ENCODE assay signal across 22 cellular contexts in the genomic region with DNA sequence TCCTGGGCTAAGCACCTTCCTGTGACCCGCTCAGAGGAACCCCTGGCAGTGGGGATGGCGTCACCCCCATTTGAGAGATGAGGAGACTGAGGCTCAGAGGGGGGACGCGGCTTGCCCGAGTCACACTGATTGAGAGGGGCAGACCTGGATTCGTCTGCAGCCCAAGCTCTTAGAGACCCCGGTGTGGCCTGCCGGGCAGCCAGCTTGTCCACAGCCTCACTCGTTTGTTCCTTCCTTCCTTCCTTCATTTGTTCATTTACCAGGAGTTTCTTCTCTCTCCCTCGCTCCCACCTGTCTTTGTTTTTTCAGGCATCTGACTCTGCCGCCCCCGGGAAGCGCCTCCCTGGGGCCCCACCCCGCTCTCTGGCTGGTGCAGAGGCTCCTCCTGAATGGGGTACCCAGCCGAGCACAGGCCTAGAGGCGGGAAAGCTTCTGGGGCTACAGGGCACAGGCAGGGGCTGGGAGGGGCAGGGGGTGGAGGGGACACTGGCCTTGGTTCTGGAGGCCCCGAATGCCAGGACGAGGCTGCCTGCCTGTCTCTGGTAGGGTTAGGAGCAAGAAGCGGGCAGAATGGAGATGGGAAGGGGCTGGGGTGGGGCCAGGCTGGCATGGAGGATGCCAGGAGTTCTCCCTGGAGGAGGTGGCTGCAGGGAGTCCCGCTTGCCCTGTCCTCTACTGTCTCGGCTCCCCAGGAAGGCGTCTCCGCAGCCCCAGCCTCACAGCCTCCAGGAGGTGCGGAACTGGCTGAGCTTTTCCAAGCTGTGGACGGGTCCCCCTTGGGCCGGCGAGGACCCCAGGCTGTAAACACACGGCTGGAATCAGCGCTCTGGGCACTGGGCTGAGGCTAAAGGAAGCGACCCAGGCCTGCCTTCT.
A peak's percentile ranks its signal among the peaks of the same experiment; 100 is the strongest.
DNase-seq lines count a peak whose midpoint lies in the region; ATAC-seq, FAIRE-seq and TF ChIP-seq lines count a peak whose summit lies in the region.
"Had no signal": no experiment of that assay in that cellular context is flagged by ENCODE, and none has a peak within 500 bp of the region (broad histone marks: within the 10 kb centered on the region; RNA-seq: fewer than 3 reads in every experiment).

No MANE protein-coding gene starts in this region.

- CTCF ChIA-PET in IMR-90 (lab: Yijun Ruan, JAX), result no interaction called here

- H3K14ac ChIP-seq in IMR-90 (replicated peaks; ENCODE audit: low read depth, low read length), result no peak overlapping the region

- H3K27ac Mint-ChIP-seq in endodermal cell, result no peak overlapping the region
- H3K27ac Mint-ChIP-seq in neural progenitor cell, result peak overlapping the region; percentile 96
- H3K27ac Mint-ChIP-seq: CD4-positive, alpha-beta T cell; HFFc6 had no signal

- H2BK120ac ChIP-seq in IMR-90 (ENCODE audit: low read depth, low read length), result no peak overlapping the region

- ATAC-seq in IMR-90 (ENCODE audit: low read depth), result no peak
- ATAC-seq in HG03342 (IDR thresholded peaks at IDR 0.05; ENCODE audit: unreplicated experiment), result no peak

- no peaks in the 10 kb centered on the region for H3K27me3 Mint-ChIP-seq in endodermal cell (ENCODE audit: insufficient read depth)
- peaks cover 4% of the 10 kb centered on the region for H3K27me3 Mint-ChIP-seq in neural progenitor cell (ENCODE audit: insufficient read depth, low read depth)

- peak; percentile 17 for FAIRE-seq in urothelium cell line (lab: Jason Lieb, UNC)

- H3F3A ChIP-seq in neural progenitor cell (ENCODE audit: low read depth), result peaks cover 4% of the 10 kb centered on the region

- TF ChIP-seq POLR2A in IMR-90 (IDR thresholded peaks at IDR 0.05; ENCODE audit: low read depth, low read length), result no peak

- no peak overlapping the region for H3K18ac ChIP-seq in IMR-90 (ENCODE audit: low read depth, low read length)

- in situ Hi-C loops in IMR-90 (cut with MboI; ENCODE audit: low sequenced_read_pairs), result no loop called here

- H4K5ac ChIP-seq in IMR-90 (ENCODE audit: low read depth, low read length), result no peak overlapping the region

- H3K9me3 ChIP-seq in IMR-90 (ENCODE audit: control insufficient read depth, insufficient read depth, low read length), result no peaks in the 10 kb centered on the region
- H3K9me3 ChIP-seq in endodermal cell (ENCODE audit: control insufficient read depth, low read length), result no peaks in the 10 kb centered on the region
- H3K9me3 ChIP-seq in neural progenitor cell (ENCODE audit: low read depth), result no peaks in the 10 kb centered on the region
- H3K9me3 ChIP-seq: BE2C had no signal

- TF ChIP-seq CTCF in IMR-90 (conservative IDR thresholded peaks at IDR 0.05; ENCODE audit: low read depth, low read length) (no peak), endodermal cell (conservative IDR thresholded peaks at IDR 0.05) (no peak), neural progenitor cell (IDR thresholded peaks at IDR 0.05) (no peak)

- intact Hi-C loops in IMR-90 (cut with micrococcal nuclease), result no loop called here

- no peak for DNase-seq in IMR-90
- no peak for DNase-seq in endodermal cell
- no peak for DNase-seq in neural progenitor cell (ENCODE audit: low spot score)
- no peak for DNase-seq in urothelium cell line (ENCODE audit: low spot score)
- DNase-seq in NCI-H748 (lab: John Stamatoyannopoulos, UW; ENCODE audit: unreplicated experiment), result no peak
- DNase-seq in Kasumi-1 (lab: John Stamatoyannopoulos, UW), result no peak
- DNase-seq: BE2C; CD4-positive, alpha-beta T cell; COR-L47; DMS79; H9; HFFc6; KG1; NCI-H1105; NCI-H146; NCI-H2029; NCI-H2227 treated with DMSO at 0.1 percent for 48 hours; NCI-H510A; NCI-H748 treated with DMSO at 0.1 percent for 48 hours; PC-9; RPMI8226 had no signal

- H4K8ac ChIP-seq in IMR-90 (ENCODE audit: low read depth in 2 of 2, low read length in 2 of 2), result no peak overlapping the region

- H3K4me2 ChIP-seq in IMR-90 (ENCODE audit: low read depth, low read length), result no peak overlapping the region
- H3K4me2 ChIP-seq in neural progenitor cell, result no peak overlapping the region
- H3K4me2 ChIP-seq: PC-9 had no signal

- no peak overlapping the region for H2BK15ac ChIP-seq in IMR-90 (ENCODE audit: low read depth, low read length)

- H3K27me3 ChIP-seq in IMR-90 (ENCODE audit: control insufficient read depth, insufficient read depth, low read length), result peaks cover 42% of the 10 kb centered on the region
- H3K27me3 ChIP-seq in endodermal cell (ENCODE audit: control insufficient read depth, insufficient read depth, low read length, poor library complexity, severe bottlenecking), result no peaks in the 10 kb centered on the region
- H3K27me3 ChIP-seq in neural progenitor cell, result no peaks in the 10 kb centered on the region

- no peaks in the 10 kb centered on the region for H3K4me1 Mint-ChIP-seq in endodermal cell
- peaks cover 10% of the 10 kb centered on the region for H3K4me1 Mint-ChIP-seq in neural progenitor cell

- POLR2A ChIA-PET in IMR-90 (lab: Charles Lee; ENCODE audit: unreplicated experiment), result interaction anchor here (0.6 kb wide), 1 partner anchor 820 kb away, joined by 3 read pairs; no protein-coding TSS in a partner anchor

- H3K9me3 Mint-ChIP-seq in endodermal cell (peaks cover 6% of the 10 kb centered on the region), neural progenitor cell (no peaks in the 10 kb centered on the region)
- H3K9me3 Mint-ChIP-seq: CD4-positive, alpha-beta T cell; HFFc6 had no signal

- H4K91ac ChIP-seq in IMR-90 (ENCODE audit: insufficient read depth, low read depth, low read length), result no peak overlapping the region

- H3K9ac ChIP-seq in IMR-90 (ENCODE audit: low read depth, low read length), result no peak overlapping the region
- no peak overlapping the region for H3K9ac ChIP-seq in endodermal cell (ENCODE audit: extremely low read depth, low read length, poor library complexity, severe bottlenecking)
- H3K9ac ChIP-seq in neural progenitor cell, result no peak overlapping the region

- H3K27ac ChIP-seq in IMR-90 (ENCODE audit: insufficient read depth, low read length) (no peak overlapping the region), endodermal cell (ENCODE audit: low read depth, low read length) (peak overlapping the region; percentile 89), neural progenitor cell (no peak overlapping the region)
- H3K27ac ChIP-seq: PC-9 had no signal

- no peak overlapping the region for H2AK9ac ChIP-seq in IMR-90 (replicated peaks; ENCODE audit: low read depth, low read length, poor library complexity)

- H3K4ac ChIP-seq in IMR-90 (ENCODE audit: low read depth, low read length), result no peak overlapping the region

- no peak overlapping the region for H2BK5ac ChIP-seq in IMR-90 (ENCODE audit: low read depth, low read length, poor library complexity, severe bottlenecking)

- no peak overlapping the region for H2AK5ac ChIP-seq in IMR-90 (ENCODE audit: low read depth, low read length)

- no TSS peak for BruUV-seq in IMR-90 (replicated peaks; lab: Mats Ljungman, UMichigan)

- dilution Hi-C loops in IMR-90 (cut with HindIII; ENCODE audit: low sequenced_read_pairs, unreplicated experiment), result no loop called here

- H2AFZ ChIP-seq in IMR-90 (replicated peaks; ENCODE audit: low read length, poor library complexity) (peak overlapping the region; percentile 19), neural progenitor cell (replicated peaks) (no peak overlapping the region)
- H2AFZ ChIP-seq: PC-9 had no signal

- no peak for TF ChIP-seq RAD21 in IMR-90 (IDR thresholded peaks at IDR 0.05; ENCODE audit: low read length)

- no peaks in the 10 kb centered on the region for H3K79me1 ChIP-seq in IMR-90 (ENCODE audit: low read depth in 1 of 2, low read length in 2 of 2)

- no peaks in the 10 kb centered on the region for H3K79me2 ChIP-seq in neural progenitor cell (ENCODE audit: low read depth)

- H3K4me3 ChIP-seq in IMR-90 (ENCODE audit: insufficient read depth, low read depth, low read length) (no peak overlapping the region), endodermal cell (ENCODE audit: low read length) (no peak overlapping the region), neural progenitor cell (no peak overlapping the region)
- H3K4me3 ChIP-seq: PC-9 had no signal

- H3K36me3 Mint-ChIP-seq in endodermal cell (ENCODE audit: low read depth), result no peaks in the 10 kb centered on the region
- no peaks in the 10 kb centered on the region for H3K36me3 Mint-ChIP-seq in neural progenitor cell

- H3K9me1 ChIP-seq in IMR-90 (ENCODE audit: insufficient read depth, low read length), result no peaks in the 10 kb centered on the region

- H3K36me3 ChIP-seq in IMR-90 (ENCODE audit: control insufficient read depth, insufficient read depth, low read length), result no peaks in the 10 kb centered on the region
- no peaks in the 10 kb centered on the region for H3K36me3 ChIP-seq in endodermal cell (ENCODE audit: control insufficient read depth, insufficient read depth, low read length)
- no peaks in the 10 kb centered on the region for H3K36me3 ChIP-seq in neural progenitor cell
- H3K36me3 ChIP-seq: BE2C had no signal

- H3K4me3 Mint-ChIP-seq in endodermal cell (no peak overlapping the region), neural progenitor cell (no peak overlapping the region)
- H3K4me3 Mint-ChIP-seq: CD4-positive, alpha-beta T cell; H9; HFFc6 had no signal

- 80% methylated on average over 16 of the region's 30 CpGs; no CpG with 5 or more reads in 1 of the 2 experiments for WGBS in IMR-90 (ENCODE audit: extremely low coverage in 2 of 2, insufficient read length in 1 of 2), 2 experiments
- WGBS in endodermal cell (ENCODE audit: insufficient coverage in 1 of 2, insufficient read length in 1 of 2), 2 experiments, result 79 to 91% methylated on average over 12 to 30 of the region's 30 CpGs

- H3K4me1 ChIP-seq in IMR-90 (ENCODE audit: control insufficient read depth, insufficient read depth, low read length) (no peaks in the 10 kb centered on the region), endodermal cell (ENCODE audit: control insufficient read depth, insufficient read depth, low read length) (no peaks in the 10 kb centered on the region), neural progenitor cell (peaks cover 16% of the 10 kb centered on the region)
- H3K4me1 ChIP-seq: BE2C had no signal

- no peak overlapping the region for H3K23ac ChIP-seq in IMR-90 (ENCODE audit: low read depth, low read length)

- H3K56ac ChIP-seq in IMR-90 (ENCODE audit: extremely low read depth, insufficient read depth, low read length), result no peak overlapping the region

- H2BK20ac ChIP-seq in IMR-90 (ENCODE audit: low read depth, low read length), result no peak overlapping the region

- no peaks in the 10 kb centered on the region for H4K20me1 ChIP-seq in IMR-90 (ENCODE audit: insufficient read depth, low read length)
- H4K20me1 ChIP-seq in neural progenitor cell (ENCODE audit: low read depth), result no peaks in the 10 kb centered on the region

TF ChIP-seq in IMR-90, 13 proteins besides CTCF, POLR2A, EP300 and RAD21 (continues in another document):
- TF ChIP-seq MAFK (IDR thresholded peaks at IDR 0.05; ENCODE audit: low read depth, low read length) (no peak), BHLHE40 (IDR thresholded peaks at IDR 0.05; ENCODE audit: low read depth, low read length) (no peak), CHD1 (IDR thresholded peaks at IDR 0.05; ENCODE audit: low read depth, low read length) (no peak), NFE2L2 (IDR thresholded peaks at IDR 0.05; ENCODE audit: low read depth, low read length) (no peak), SMC3 (IDR thresholded peaks at IDR 0.05; ENCODE audit: low read depth, low read length) (no peak)
